9 cellular contexts compared by ENCODE assay signal in the genomic region with DNA sequence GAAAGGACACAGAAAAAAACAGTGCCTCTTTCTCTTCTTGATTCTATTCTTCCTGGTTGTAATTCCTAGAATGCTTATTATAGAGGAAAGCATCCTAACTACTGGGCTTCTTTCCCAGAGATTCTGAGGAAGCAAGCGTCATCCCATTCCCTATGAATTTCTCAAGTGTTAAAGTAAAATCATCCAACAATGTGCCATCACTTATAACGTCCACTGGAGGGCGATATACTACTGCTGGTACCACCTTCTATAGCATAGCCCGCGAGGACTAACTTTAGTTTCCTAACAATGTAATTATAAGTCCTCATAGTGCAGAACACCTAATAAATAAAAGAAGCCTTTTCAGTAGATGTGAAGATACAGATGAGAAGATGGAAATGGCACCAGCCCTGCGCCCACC. TPM values are rescaled to one million over a fixed set of nuclear protein-coding genes. Genes with fewer than 3 reads are reported as not detected.
DNase-seq lines count a peak whose midpoint lies in the region; ATAC-seq and TF ChIP-seq lines count a peak whose summit lies in the region.
"Had no signal": no experiment of that assay in that cellular context is flagged by ENCODE, and none has a peak within 500 bp of the region (broad histone marks: within the 10 kb centered on the region; RNA-seq: fewer than 3 reads in every experiment).

No MANE protein-coding gene starts in this region.

- in situ Hi-C loops in HAP-1 (cut with MboI; ENCODE audit: low sequenced_read_pairs): loop anchor here (25.0 kb wide), 1 partner anchor 127 kb away; the partner anchor contains the start of gene NUDT11

- no TSS peak for BruUV-seq in OCI-LY7 (replicated peaks; lab: Mats Ljungman, UMichigan)

- ATAC-seq in DND-41 (ENCODE audit: insufficient read depth, low read depth): peak; percentile 56; the same call in 2 of the 3 replicates
- ATAC-seq in activated CD4-positive, CD25-positive, alpha-beta regulatory T cell treated with anti-CD3 and anti-CD28 coated beads, Interleukin-2, amount 50 U/mL, for 24 hours: no peak
- ATAC-seq in HG03108 (IDR thresholded peaks at IDR 0.05; ENCODE audit: unreplicated experiment): no peak
- ATAC-seq in HG03342 (IDR thresholded peaks at IDR 0.05; ENCODE audit: unreplicated experiment): no peak

- POLR2A ChIA-PET in OCI-LY7 (lab: Charles Lee): no interaction called here

- H3K36me3 ChIP-seq in DND-41 (ENCODE audit: insufficient read depth, low read length) (no peaks in the 10 kb centered on the region), HAP-1 (replicated peaks) (no peaks in the 10 kb centered on the region), OCI-LY7 (ENCODE audit: insufficient read depth, low read length) (no peaks in the 10 kb centered on the region), esophagus squamous epithelium (no peaks in the 10 kb centered on the region)

- H3K4me2 ChIP-seq in DND-41 (ENCODE audit: insufficient read depth, low read length) (no peak overlapping the region), OCI-LY7 (ENCODE audit: low read length) (no peak overlapping the region)

- no peak for DNase-seq in DND-41
- peak; percentile 16 to 58 for DNase-seq in HAP-1 (ENCODE audit: low spot score in 2 of 2)
- DNase-seq in OCI-LY7 (ENCODE audit: low spot score): peak; percentile 51
- DNase-seq in esophagus squamous epithelium (lab: John Stamatoyannopoulos, UW): no peak
- DNase-seq in retinal pigment epithelial cell (ENCODE audit: low read depth): no peak

- H3K27me3 ChIP-seq in DND-41 (ENCODE audit: insufficient read depth, low read length, poor library complexity) (no peaks in the 10 kb centered on the region), HAP-1 (ENCODE audit: low read depth) (peaks cover 11% of the 10 kb centered on the region), esophagus squamous epithelium (peaks cover 0 to 37% (median 0%) of the 10 kb centered on the region in 4 donors)

- no peaks in the 10 kb centered on the region for H3K9me2 ChIP-seq in OCI-LY7 (ENCODE audit: insufficient read depth, low read length)

- H3K9me3 ChIP-seq in DND-41 (ENCODE audit: insufficient read depth, low read length, severe bottlenecking): no peaks in the 10 kb centered on the region
- no peaks in the 10 kb centered on the region for H3K9me3 ChIP-seq in HAP-1
- H3K9me3 ChIP-seq in OCI-LY7 (ENCODE audit: low read length): no peaks in the 10 kb centered on the region
- no peaks in the 10 kb centered on the region for H3K9me3 ChIP-seq in esophagus squamous epithelium

- H3K27ac ChIP-seq in DND-41 (ENCODE audit: low read length): no peak overlapping the region
- no peak overlapping the region for H3K27ac ChIP-seq in OCI-LY7 (ENCODE audit: low read depth, low read length, poor library complexity, severe bottlenecking)
- H3K27ac ChIP-seq in esophagus squamous epithelium: no peak overlapping the region

- TF ChIP-seq CTCF in DND-41 (IDR thresholded peaks at IDR 0.05; ENCODE audit: borderline replicate concordance, extremely low read depth, low read length, poor library complexity, severe bottlenecking): peak; percentile 71
- TF ChIP-seq CTCF in OCI-LY7 (conservative IDR thresholded peaks at IDR 0.05; ENCODE audit: low read length): peak; percentile 82
- peak in 4 of 6 experiments; percentile 20 to 43 (median 33) for TF ChIP-seq CTCF in esophagus squamous epithelium (IDR thresholded peaks at IDR 0.05)
- peak; percentile 69 for TF ChIP-seq CTCF in retinal pigment epithelial cell (conservative IDR thresholded peaks at IDR 0.05; ENCODE audit: low read depth, low read length)

- CTCF ChIA-PET in OCI-LY7 (lab: Charles Lee; ENCODE audit: unreplicated experiment): no interaction called here

- H3K9ac ChIP-seq in DND-41 (ENCODE audit: low read depth, low read length): no peak overlapping the region

- no peaks in the 10 kb centered on the region for H3K4me1 ChIP-seq in DND-41 (ENCODE audit: insufficient read depth, low read length)
- H3K4me1 ChIP-seq in HAP-1: no peaks in the 10 kb centered on the region; the same call in 1 of the 2 replicates
- H3K4me1 ChIP-seq in OCI-LY7 (ENCODE audit: insufficient read depth, low read length, poor library complexity, severe bottlenecking): no peaks in the 10 kb centered on the region
- H3K4me1 ChIP-seq in esophagus squamous epithelium: peaks cover 0 to 5% (median 0%) of the 10 kb centered on the region in 3 donors

- 4 to 7% methylated on average over 6 of the region's 6 CpGs for WGBS in esophagus squamous epithelium, 2 donors

- H3K79me2 ChIP-seq in DND-41 (ENCODE audit: insufficient read depth, low read length) (no peaks in the 10 kb centered on the region), OCI-LY7 (ENCODE audit: insufficient read depth, low read depth, low read length) (no peaks in the 10 kb centered on the region)

- intact Hi-C loops in OCI-LY7 (cut with micrococcal nuclease; ENCODE audit: unreplicated experiment) (loop anchor here (2.0 kb wide), 1 partner anchor 646 kb away; no protein-coding TSS in a partner anchor), esophagus squamous epithelium (cut with DNase I) (no loop called here)

- H4K20me1 ChIP-seq in DND-41 (ENCODE audit: insufficient read depth, low read length) (no peaks in the 10 kb centered on the region), OCI-LY7 (ENCODE audit: insufficient read depth, low read length) (no peaks in the 10 kb centered on the region)

- H3K4me3 ChIP-seq in DND-41 (ENCODE audit: low read depth in 1 of 2, low read length in 2 of 2) (no peak overlapping the region), HAP-1 (no peak overlapping the region), OCI-LY7 (ENCODE audit: low read depth, low read length, poor library complexity, severe bottlenecking) (no peak overlapping the region), esophagus squamous epithelium (no peak overlapping the region), retinal pigment epithelial cell (ENCODE audit: low read length) (no peak overlapping the region)

- TF ChIP-seq POLR2A in esophagus squamous epithelium (IDR thresholded peaks at IDR 0.05): no peak

- H2AFZ ChIP-seq in DND-41 (ENCODE audit: low read depth, low read length): no peak overlapping the region
- no peak overlapping the region for H2AFZ ChIP-seq in OCI-LY7 (ENCODE audit: low read length)

RNA-seq across cellular contexts. Expression of gene CENPVL3, which starts 4.4 kb away (rescaled TPM):
- not detected in 2 replicates for total RNA-seq in OCI-LY7 (2014; rRNA removed; shearing (Covaris generic))
- total RNA-seq in OCI-LY7 (2022) (not detected in 2 replicates), esophagus squamous epithelium (not detected)
- total RNA-seq: pulmonary artery endothelial cell had no signal

Comparison
In these comparisons a context has a peak if more than half of its experiments do, and no peak if none do; other contexts are left out.
1. DNase-seq: peak in HAP-1 (2 of 2) and OCI-LY7 (single experiment); none in DND-41 (single experiment), esophagus squamous epithelium (single experiment) and retinal pigment epithelial cell (single experiment).
2. Peak in every context shown above with its lines, with median percentiles within 50 percentile points of each other: CTCF ChIP-seq.